17 cellular contexts compared by ENCODE assay signal in the genomic region with DNA sequence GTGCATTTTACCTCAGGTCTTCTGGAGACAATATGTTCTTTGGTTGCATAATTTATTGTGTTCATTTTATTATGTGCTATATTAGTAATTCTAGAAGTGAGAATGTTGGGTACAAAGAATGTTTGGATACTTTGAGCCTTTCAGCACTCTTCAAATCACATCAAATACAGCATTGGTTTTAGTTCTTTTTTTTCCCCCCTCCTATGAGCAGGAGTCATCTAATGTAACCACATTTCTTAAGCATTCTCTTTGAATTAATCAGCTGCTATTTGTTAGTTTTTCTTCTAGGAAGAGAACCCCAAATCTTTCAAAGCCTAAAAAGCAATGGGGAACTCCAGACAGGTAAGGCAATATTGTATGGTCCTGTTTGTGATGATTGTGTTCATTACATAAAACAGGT. TPM values are rescaled to one million over a fixed set of nuclear protein-coding genes. Genes with fewer than 3 reads are reported as not detected.
DNase-seq lines count a peak whose midpoint lies in the region; ATAC-seq and TF ChIP-seq lines count a peak whose summit lies in the region.
"Had no signal": no experiment of that assay in that cellular context is flagged by ENCODE, and none has a peak within 500 bp of the region (broad histone marks: within the 10 kb centered on the region; RNA-seq: fewer than 3 reads in every experiment).

No MANE protein-coding gene starts in this region.

- H3K9me3 ChIP-seq in GM23248 (ENCODE audit: low read depth) (no peaks in the 10 kb centered on the region), osteoblast (ENCODE audit: low read depth, low read length) (no peaks in the 10 kb centered on the region), tibial artery (no peaks in the 10 kb centered on the region)
- H3K9me3 ChIP-seq: Caco-2, HAP-1 had no signal

- H3K4me1 ChIP-seq in GM23248 (ENCODE audit: insufficient read depth) (no peaks in the 10 kb centered on the region), osteoblast (ENCODE audit: insufficient read depth, low read length) (no peaks in the 10 kb centered on the region), tibial artery (no peaks in the 10 kb centered on the region)
- H3K4me1 ChIP-seq: Caco-2, HAP-1 had no signal

- intact Hi-C loops in tibial artery (cut with DNase I; ENCODE audit: low total_unique reads), result no loop called here

- H3K36me3 ChIP-seq in GM23248 (ENCODE audit: low read depth) (no peaks in the 10 kb centered on the region), osteoblast (ENCODE audit: insufficient read depth, low read length) (no peaks in the 10 kb centered on the region), tibial artery (no peaks in the 10 kb centered on the region)
- H3K36me3 ChIP-seq: HAP-1 had no signal

- no peaks in the 10 kb centered on the region for H4K20me1 ChIP-seq in GM23248 (ENCODE audit: insufficient read depth)
- no peaks in the 10 kb centered on the region for H4K20me1 ChIP-seq in osteoblast (ENCODE audit: insufficient read depth, low read length)

- DNase-seq in GM23248 (peak; percentile 10), M059J (ENCODE audit: low read depth) (peak; percentile 4), osteoblast (ENCODE audit: insufficient read length, low spot score, missing footprints) (peak; percentile 72), NOMO-1 (lab: John Stamatoyannopoulos, UW; ENCODE audit: unreplicated experiment in 2 of 2) (no peak), tibial artery (no peak)
- DNase-seq: C1 segment of cervical spinal cord; Caco-2; CD4-positive, alpha-beta memory T cell; DMS153; DND-41; GDM1; GOT3; HFFc6 had no signal

- ATAC-seq in GM21528 (IDR thresholded peaks at IDR 0.05; ENCODE audit: low FRiP score, unreplicated experiment), result no peak
- ATAC-seq: GM12878 had no signal

- TF ChIP-seq CTCF in osteoblast (IDR thresholded peaks at IDR 0.05; ENCODE audit: extremely low read depth, low read depth, low read length) (no peak), tibial artery (IDR thresholded peaks at IDR 0.05) (no peak)

- no peak overlapping the region for H3K4me2 ChIP-seq in GM23248 (ENCODE audit: unreplicated experiment)
- no peak overlapping the region for H3K4me2 ChIP-seq in osteoblast (ENCODE audit: insufficient read depth, low read length)

- no peaks in the 10 kb centered on the region for H3K79me2 ChIP-seq in GM23248 (ENCODE audit: insufficient read depth)
- no peaks in the 10 kb centered on the region for H3K79me2 ChIP-seq in osteoblast (ENCODE audit: insufficient read depth, low read length)

- in situ Hi-C loops in GM23248 (cut with MboI), result no loop called here

- H3F3A ChIP-seq in GM23248 (ENCODE audit: insufficient read depth), result no peaks in the 10 kb centered on the region

- H3K27ac ChIP-seq in GM23248, result no peak overlapping the region
- H3K27ac ChIP-seq in osteoblast (ENCODE audit: low read depth, low read length), result no peak overlapping the region
- no peak overlapping the region for H3K27ac ChIP-seq in tibial artery

- H3K27me3 ChIP-seq in GM23248 (replicated peaks; ENCODE audit: insufficient read depth) (peaks cover 24% of the 10 kb centered on the region), osteoblast (ENCODE audit: insufficient read depth, low read length) (peaks cover 17% of the 10 kb centered on the region), tibial artery (no peaks in the 10 kb centered on the region)

- H3K4me3 ChIP-seq in GM23248 (no peak overlapping the region), osteoblast (ENCODE audit: insufficient read depth, low read length) (no peak overlapping the region), tibial artery (no peak overlapping the region)
- H3K4me3 ChIP-seq: GM12878, HAP-1 had no signal

- no peak overlapping the region for H3K9ac ChIP-seq in GM23248

- no peaks in the 10 kb centered on the region for H3K9me2 ChIP-seq in GM23248 (ENCODE audit: insufficient read depth)

- H2AFZ ChIP-seq in GM23248 (no peak overlapping the region), osteoblast (ENCODE audit: low read length) (no peak overlapping the region)

RNA-seq across cellular contexts. Expression of gene ARL9, which starts 46.7 kb away (rescaled TPM):
- not detected in 2 replicates for total RNA-seq in GM23248 (2014; rRNA removed; shearing (Covaris generic))
- 0.24 and 0.29 TPM in 2 replicates for polyA plus RNA-seq in GM23248 (2016; fragmentation: Nextera tagmentation; extraction: Ambion mirVana)
- 0.22 and 0.27 TPM in 2 replicates for total RNA-seq in M059J (2014; rRNA removed; shearing (Covaris generic))
- 0.59 and 1.1 TPM in 2 replicates for total RNA-seq in osteoblast
- total RNA-seq: A172, GM12878 had no signal
- polyA plus RNA-seq: GM12878 had no signal

Comparison
In these comparisons a context has a peak if more than half of its experiments do, and no peak if none do; other contexts are left out.
1. DNase-seq: peak in GM23248 (single experiment), M059J (single experiment) and osteoblast (single experiment); none in NOMO-1 (0 of 2) and tibial artery (0 of 2).